23 cellular contexts compared by ENCODE assay signal in the genomic region with DNA sequence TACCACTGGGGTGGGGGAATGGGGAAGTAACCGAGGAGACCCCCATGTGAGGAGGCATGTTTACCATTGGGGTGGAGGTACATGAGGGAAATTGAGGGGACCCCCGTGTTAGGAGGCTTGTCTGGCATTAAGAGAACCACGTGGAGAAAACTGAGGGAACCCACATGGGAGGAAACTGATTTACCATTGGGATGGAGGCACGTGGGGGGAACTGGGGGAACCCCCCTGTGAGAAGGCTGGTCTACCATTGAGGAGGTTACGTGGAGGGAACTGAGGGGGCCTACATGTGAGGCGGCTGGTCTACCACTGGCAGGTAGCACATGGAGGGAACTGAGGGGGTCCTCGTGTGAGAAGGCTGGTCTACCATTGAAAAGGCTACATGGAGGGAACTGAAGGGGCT.
DNase-seq lines count a peak whose midpoint lies in the region; ATAC-seq, FAIRE-seq and TF ChIP-seq lines count a peak whose summit lies in the region.
"Had no signal": no experiment of that assay in that cellular context is flagged by ENCODE, and none has a peak within 500 bp of the region (broad histone marks: within the 10 kb centered on the region; RNA-seq: fewer than 3 reads in every experiment).

No MANE protein-coding gene starts in this region.

- no peaks in the 10 kb centered on the region for H4K20me1 ChIP-seq in HepG2 (ENCODE audit: insufficient read depth, low read length)

- H3K36me3 Mint-ChIP-seq in WTC11, result peaks cover 2% of the 10 kb centered on the region

- H3K9me3 ChIP-seq in HepG2 (ENCODE audit: low read length), result no peaks in the 10 kb centered on the region
- H3K9me3 ChIP-seq: pancreas had no signal

- 0% methylated on average over 7 of the region's 7 CpGs for WGBS in HepG2 (ENCODE audit: low lambda C conversion rate)

- no peak overlapping the region for H3K27ac Mint-ChIP-seq in WTC11
- H3K27ac Mint-ChIP-seq: activated CD4-positive, alpha-beta T cell treated with anti-CD3 and anti-CD28 coated beads, Interleukin-2, amount 10 ng/mL, durations not matched to agents 24 days and 14 days; activated naive CD4-positive, alpha-beta T cell treated with anti-CD3 and anti-CD28 coated beads, Interleukin-2, amount 50 U/mL, for 72 hours; naive thymus-derived CD4-positive, alpha-beta T cell; T-cell had no signal

- CTCF ChIA-PET in WTC11 (lab: Charles Lee) (no interaction called here), HepG2 (lab: Yijun Ruan, JAX; ENCODE audit: low intra/inter-chr PET ratio, low total read pairs) (no interaction called here)

- TF ChIP-seq CTCF in WTC11 (IDR thresholded peaks at IDR 0.05), result no peak
- TF ChIP-seq CTCF in HepG2 (CRISPR knock-in tag; IDR thresholded peaks at IDR 0.05), result no peak

- peak; percentile 13 for DNase-seq in activated CD4-positive, CD25-positive, alpha-beta regulatory T cell treated with anti-CD3 and anti-CD28 coated beads, Interleukin-2, amount 50 U/mL, for 72 hours
- peak; percentile 1 for DNase-seq in WTC11 (ENCODE audit: low spot score)
- no peak for DNase-seq in HepG2 (ENCODE audit: low spot score)
- DNase-seq in stimulated activated CD8-positive, alpha-beta memory T cell treated with anti-CD3 and anti-CD28 coated beads, Interleukin-4, amount 100 ng/mL, for 48 hours, result peak; percentile 15
- DNase-seq in NCI-H2227 treated with DMSO at 0.1 percent for 48 hours (lab: John Stamatoyannopoulos, UW), result no peak
- DNase-seq in hepatic stellate cell (ENCODE audit: low spot score), result no peak
- DNase-seq: activated CD4-positive, alpha-beta T cell treated with anti-CD3 and anti-CD28 coated beads, Interleukin-2, amount 10 ng/mL, durations not matched to agents 24 days and 14 days; GDM1; mesenchymal stem cell; NCI-H1417 treated with DMSO at 0.1 percent for 48 hours; NCI-H2107; NCI-H510A; NK-92 treated with Interleukin-12 subunit alpha and Interleukin-12 subunit beta, amount 100 ng/mL, for 24 hours had no signal

- TF ChIP-seq EP300 in HepG2 (IDR thresholded peaks at IDR 0.05; ENCODE audit: low read depth in 2 of 2, low read length in 2 of 2), result no peak
- TF ChIP-seq EP300 in HepG2 (CRISPR knock-in tag; IDR thresholded peaks at IDR 0.05; ENCODE audit: borderline replicate concordance), result no peak

- POLR2A ChIA-PET in WTC11 (lab: Charles Lee) (no interaction called here), HepG2 (lab: Yijun Ruan, JAX) (no interaction called here)

- peaks cover 98% of the 10 kb centered on the region for H3K9me3 Mint-ChIP-seq in WTC11

- no peak overlapping the region for H3K27ac ChIP-seq in HepG2 (ENCODE audit: extremely low read length, insufficient read depth, low read length)
- H3K27ac ChIP-seq: 22Rv1, pancreas had no signal

- TF ChIP-seq POLR2A in HepG2 (IDR thresholded peaks at IDR 0.05; ENCODE audit: insufficient read depth in 1 of 2, low read depth in 2 of 2, low read length in 2 of 2), result no peak

- no peaks in the 10 kb centered on the region for H3K27me3 ChIP-seq in HepG2 (ENCODE audit: control insufficient read depth in 1 of 2, insufficient read depth in 2 of 2, low read length in 2 of 2)
- H3K27me3 ChIP-seq: pancreas had no signal

- intact Hi-C loops in HepG2 (cut with micrococcal nuclease; ENCODE audit: unreplicated experiment), result no loop called here

- no peak overlapping the region for H3K4me3 Mint-ChIP-seq in WTC11
- H3K4me3 Mint-ChIP-seq: activated CD4-positive, alpha-beta T cell treated with anti-CD3 and anti-CD28 coated beads, Interleukin-2, amount 10 ng/mL, durations not matched to agents 24 days and 14 days; CD8-positive, alpha-beta memory T cell; naive thymus-derived CD4-positive, alpha-beta T cell; T-cell had no signal

- H3K4me2 ChIP-seq in HepG2 (ENCODE audit: low read depth, low read length), result no peak overlapping the region

- H3K4me1 ChIP-seq in HepG2 (ENCODE audit: insufficient read depth, low read length), result no peaks in the 10 kb centered on the region
- H3K4me1 ChIP-seq: pancreas had no signal

- ATAC-seq in activated CD4-positive, CD25-positive, alpha-beta regulatory T cell treated with anti-CD3 and anti-CD28 coated beads, Interleukin-2, amount 50 U/mL, for 24 hours, result no peak
- ATAC-seq in WTC11, result no peak
- ATAC-seq in HepG2, result no peak
- no peak for ATAC-seq in GM21717 (IDR thresholded peaks at IDR 0.05; ENCODE audit: unreplicated experiment)
- ATAC-seq: activated naive CD4-positive, alpha-beta T cell treated with anti-CD3 and anti-CD28 coated beads, Interleukin-2, amount 50 U/mL, for 72 hours; HCT116; naive thymus-derived CD4-positive, alpha-beta T cell; pancreas; sciatic nerve; T-cell had no signal

- H3K79me2 ChIP-seq in HepG2 (ENCODE audit: insufficient read depth, low read length), result no peaks in the 10 kb centered on the region

- no peak overlapping the region for H3K9ac ChIP-seq in HepG2 (ENCODE audit: insufficient read depth, low read depth, low read length)

- FAIRE-seq in HepG2 (lab: Jason Lieb, UNC), result no peak
- FAIRE-seq: pancreas had no signal

- no peak for TF ChIP-seq RAD21 in HepG2 (CRISPR knock-in tag; IDR thresholded peaks at IDR 0.05)

- H3K4me3 ChIP-seq in HepG2 (replicated peaks in 1 of 3; ENCODE audit: insufficient read depth in 1 of 3, low read depth in 2 of 3, low read length in 3 of 3), result no peak overlapping the region
- H3K4me3 ChIP-seq: pancreas had no signal

- in situ Hi-C loops in HepG2 (cut with HindIII; ENCODE audit: extremely low pct_ligation_motif_present, low pct_unique_long_range_greater_than_20kb), result no loop called here

- H3K27me3 Mint-ChIP-seq in WTC11 (ENCODE audit: low read depth), result peaks cover 61% of the 10 kb centered on the region
- H3K27me3 Mint-ChIP-seq: activated CD4-positive, alpha-beta T cell treated with anti-CD3 and anti-CD28 coated beads, Interleukin-2, amount 10 ng/mL, durations not matched to agents 24 days and 14 days had no signal

- H3K4me1 Mint-ChIP-seq in WTC11, result no peaks in the 10 kb centered on the region
- H3K4me1 Mint-ChIP-seq: activated CD4-positive, alpha-beta T cell treated with anti-CD3 and anti-CD28 coated beads, Interleukin-2, amount 10 ng/mL, durations not matched to agents 24 days and 14 days; CD8-positive, alpha-beta memory T cell; naive thymus-derived CD4-positive, alpha-beta T cell; T-cell had no signal

- no TSS peak for BruUV-seq in HepG2 (replicated peaks; lab: Mats Ljungman, UMichigan)

- no peak overlapping the region for H2AFZ ChIP-seq in HepG2 (ENCODE audit: low read length)

- no peaks in the 10 kb centered on the region for H3K36me3 ChIP-seq in HepG2 (replicated peaks in 1 of 2; ENCODE audit: control insufficient read depth in 1 of 2, insufficient read depth in 2 of 2, low read length in 2 of 2)
- H3K36me3 ChIP-seq: pancreas had no signal

TF ChIP-seq in WTC11, 78 proteins besides CTCF, POLR2A, EP300 and RAD21:
- TF ChIP-seq, protein P1, sequence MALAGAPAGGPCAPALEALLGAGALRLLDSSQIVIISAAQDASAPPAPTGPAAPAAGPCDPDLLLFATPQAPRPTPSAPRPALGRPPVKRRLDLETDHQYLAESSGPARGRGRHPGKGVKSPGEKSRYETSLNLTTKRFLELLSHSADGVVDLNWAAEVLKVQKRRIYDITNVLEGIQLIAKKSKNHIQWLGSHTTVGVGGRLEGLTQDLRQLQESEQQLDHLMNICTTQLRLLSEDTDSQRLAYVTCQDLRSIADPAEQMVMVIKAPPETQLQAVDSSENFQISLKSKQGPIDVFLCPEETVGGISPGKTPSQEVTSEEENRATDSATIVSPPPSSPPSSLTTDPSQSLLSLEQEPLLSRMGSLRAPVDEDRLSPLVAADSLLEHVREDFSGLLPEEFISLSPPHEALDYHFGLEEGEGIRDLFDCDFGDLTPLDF (CRISPR knock-in tag; IDR thresholded peaks at IDR 0.05), result no peak
- TF ChIP-seq SMAD3 (CRISPR knock-in tag; IDR thresholded peaks at IDR 0.05; ENCODE audit: borderline replicate concordance) (no peak), RORB (CRISPR knock-in tag; IDR thresholded peaks at IDR 0.05) (no peak), TCF7 (CRISPR knock-in tag; IDR thresholded peaks at IDR 0.05; ENCODE audit: low read depth) (no peak)

TF ChIP-seq in HepG2, 621 proteins besides CTCF, POLR2A, EP300 and RAD21:
- TF ChIP-seq TAF15 (IDR thresholded peaks at IDR 0.05; ENCODE audit: low read depth, low read length, poor library complexity, severe bottlenecking), result no peak
- TF ChIP-seq, protein P2, sequence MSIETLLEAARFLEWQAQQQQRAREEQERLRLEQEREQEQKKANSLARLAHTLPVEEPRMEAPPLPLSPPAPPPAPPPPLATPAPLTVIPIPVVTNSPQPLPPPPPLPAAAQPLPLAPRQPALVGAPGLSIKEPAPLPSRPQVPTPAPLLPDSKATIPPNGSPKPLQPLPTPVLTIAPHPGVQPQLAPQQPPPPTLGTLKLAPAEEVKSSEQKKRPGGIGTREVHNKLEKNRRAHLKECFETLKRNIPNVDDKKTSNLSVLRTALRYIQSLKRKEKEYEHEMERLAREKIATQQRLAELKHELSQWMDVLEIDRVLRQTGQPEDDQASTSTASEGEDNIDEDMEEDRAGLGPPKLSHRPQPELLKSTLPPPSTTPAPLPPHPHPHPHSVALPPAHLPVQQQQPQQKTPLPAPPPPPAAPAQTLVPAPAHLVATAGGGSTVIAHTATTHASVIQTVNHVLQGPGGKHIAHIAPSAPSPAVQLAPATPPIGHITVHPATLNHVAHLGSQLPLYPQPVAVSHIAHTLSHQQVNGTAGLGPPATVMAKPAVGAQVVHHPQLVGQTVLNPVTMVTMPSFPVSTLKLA (IDR thresholded peaks at IDR 0.05), result peak; percentile 75

Comparison
In these comparisons a context has a peak if more than half of its experiments do, and no peak if none do; other contexts are left out.
1. DNase-seq: peak in activated CD4-positive, CD25-positive, alpha-beta regulatory T cell treated with anti-CD3 and anti-CD28 coated beads, Interleukin-2, amount 50 U/mL, for 72 hours (single experiment), WTC11 (single experiment) and stimulated activated CD8-positive, alpha-beta memory T cell treated with anti-CD3 and anti-CD28 coated beads, Interleukin-4, amount 100 ng/mL, for 48 hours (single experiment); none in HepG2 (single experiment), NCI-H2227 treated with DMSO at 0.1 percent for 48 hours (single experiment) and hepatic stellate cell (single experiment).